Comparison of ENCODE assay signal across 1 cellular context in the genomic region with DNA sequence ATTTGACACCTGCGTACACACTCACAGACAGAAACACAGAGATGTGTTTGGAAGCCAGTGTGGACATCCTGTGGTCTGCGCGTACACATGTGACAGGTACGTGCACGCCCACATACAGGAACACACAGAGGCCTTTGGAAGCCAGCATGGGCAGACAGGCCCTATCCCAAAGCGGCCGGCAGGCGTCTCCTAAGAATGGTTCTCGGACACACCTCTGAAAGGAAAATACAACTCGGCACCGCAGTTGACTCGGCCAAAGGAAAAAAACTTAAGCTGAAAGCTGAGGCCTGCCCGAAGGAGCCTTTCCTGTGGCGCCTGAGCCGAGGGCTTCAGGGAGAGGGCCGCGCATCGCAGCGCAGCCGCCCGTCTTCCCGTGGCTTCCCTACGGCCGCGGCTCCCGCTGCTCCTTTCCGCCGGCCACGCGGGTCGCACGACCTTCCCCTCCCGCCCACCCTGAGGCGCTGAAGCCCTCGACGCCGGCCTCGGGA.
TF ChIP-seq lines count a peak whose summit lies in the region.

No MANE protein-coding gene starts in this region.

TF ChIP-seq in HepG2, 621 proteins besides CTCF, POLR2A, EP300 and RAD21 (continued from another document and continues in another):
- no peak for TF ChIP-seq TAF1 (CRISPR knock-in tag; IDR thresholded peaks at IDR 0.05)
- no peak for TF ChIP-seq ATRX (CRISPR knock-in tag; IDR thresholded peaks at IDR 0.05; ENCODE audit: borderline replicate concordance)
- no peak for TF ChIP-seq ZFP91 (CRISPR knock-in tag; IDR thresholded peaks at IDR 0.05; ENCODE audit: borderline replicate concordance)
- no peak for TF ChIP-seq SRSF9 (IDR thresholded peaks at IDR 0.05; ENCODE audit: borderline replicate concordance, insufficient read depth, low read depth, low read length, poor library complexity, severe bottlenecking)
- no peak for TF ChIP-seq CHCHD3 (CRISPR knock-in tag; IDR thresholded peaks at IDR 0.05)
- no peak for TF ChIP-seq TCF7 (IDR thresholded peaks at IDR 0.05; ENCODE audit: low read depth)
- TF ChIP-seq PAWR (CRISPR knock-in tag; IDR thresholded peaks at IDR 0.05; ENCODE audit: borderline replicate concordance) = no peak
- peak; percentile 40; the same call in 1 of the 2 replicates for TF ChIP-seq ZSCAN31 (CRISPR knock-in tag; IDR thresholded peaks at IDR 0.05; ENCODE audit: low read depth)
- TF ChIP-seq PHF5A (CRISPR knock-in tag; IDR thresholded peaks at IDR 0.05; ENCODE audit: low read depth, unreplicated experiment) = no peak
- TF ChIP-seq RBAK (CRISPR knock-in tag; IDR thresholded peaks at IDR 0.05) = no peak
- peak; percentile 65 for TF ChIP-seq BHLHE40 (IDR thresholded peaks at IDR 0.05; ENCODE audit: low read length)
- TF ChIP-seq HOXA5 (CRISPR knock-in tag; IDR thresholded peaks at IDR 0.05) = no peak
- TF ChIP-seq ZNF556 (CRISPR knock-in tag; IDR thresholded peaks at IDR 0.05; ENCODE audit: borderline replicate concordance) = no peak
- TF ChIP-seq TARDBP (CRISPR knock-in tag; IDR thresholded peaks at IDR 0.05) = no peak
- TF ChIP-seq ZNF781 (CRISPR knock-in tag; IDR thresholded peaks at IDR 0.05; ENCODE audit: borderline replicate concordance, not compliant biosample characterization) = no peak
- TF ChIP-seq ZNF609 (CRISPR knock-in tag; IDR thresholded peaks at IDR 0.05; ENCODE audit: borderline replicate concordance) = no peak
- TF ChIP-seq, protein P1, sequence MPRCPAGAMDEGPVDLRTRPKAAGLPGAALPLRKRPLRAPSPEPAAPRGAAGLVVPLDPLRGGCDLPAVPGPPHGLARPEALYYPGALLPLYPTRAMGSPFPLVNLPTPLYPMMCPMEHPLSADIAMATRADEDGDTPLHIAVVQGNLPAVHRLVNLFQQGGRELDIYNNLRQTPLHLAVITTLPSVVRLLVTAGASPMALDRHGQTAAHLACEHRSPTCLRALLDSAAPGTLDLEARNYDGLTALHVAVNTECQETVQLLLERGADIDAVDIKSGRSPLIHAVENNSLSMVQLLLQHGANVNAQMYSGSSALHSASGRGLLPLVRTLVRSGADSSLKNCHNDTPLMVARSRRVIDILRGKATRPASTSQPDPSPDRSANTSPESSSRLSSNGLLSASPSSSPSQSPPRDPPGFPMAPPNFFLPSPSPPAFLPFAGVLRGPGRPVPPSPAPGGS (CRISPR knock-in tag; IDR thresholded peaks at IDR 0.05) = no peak
- TF ChIP-seq ZSCAN9 (CRISPR knock-in tag; IDR thresholded peaks at IDR 0.05; ENCODE audit: borderline replicate concordance) = no peak
- TF ChIP-seq TGIF2 (CRISPR knock-in tag; IDR thresholded peaks at IDR 0.05) = peak; percentile 34; the same call in 1 of the 2 replicates
- TF ChIP-seq ZNF33A (CRISPR knock-in tag; IDR thresholded peaks at IDR 0.05; ENCODE audit: borderline replicate concordance) = no peak
- no peak for TF ChIP-seq ZNF75D (CRISPR knock-in tag; IDR thresholded peaks at IDR 0.05; ENCODE audit: borderline replicate concordance)
- 0 out of 2 replicates have a peak, but pooled peaks have one; percentile 26 for TF ChIP-seq YEATS2 (CRISPR knock-in tag; IDR thresholded peaks at IDR 0.05; ENCODE audit: borderline replicate concordance)
- TF ChIP-seq ZNF746 (CRISPR knock-in tag; IDR thresholded peaks at IDR 0.05) = no peak
- TF ChIP-seq PTBP1 (IDR thresholded peaks at IDR 0.05; ENCODE audit: low read depth, low read length, poor library complexity, severe bottlenecking) = no peak
- TF ChIP-seq ZNF354B (CRISPR knock-in tag; IDR thresholded peaks at IDR 0.05) = no peak
- no peak for TF ChIP-seq ZNF576 (CRISPR knock-in tag; IDR thresholded peaks at IDR 0.05)
- TF ChIP-seq, protein P2, sequence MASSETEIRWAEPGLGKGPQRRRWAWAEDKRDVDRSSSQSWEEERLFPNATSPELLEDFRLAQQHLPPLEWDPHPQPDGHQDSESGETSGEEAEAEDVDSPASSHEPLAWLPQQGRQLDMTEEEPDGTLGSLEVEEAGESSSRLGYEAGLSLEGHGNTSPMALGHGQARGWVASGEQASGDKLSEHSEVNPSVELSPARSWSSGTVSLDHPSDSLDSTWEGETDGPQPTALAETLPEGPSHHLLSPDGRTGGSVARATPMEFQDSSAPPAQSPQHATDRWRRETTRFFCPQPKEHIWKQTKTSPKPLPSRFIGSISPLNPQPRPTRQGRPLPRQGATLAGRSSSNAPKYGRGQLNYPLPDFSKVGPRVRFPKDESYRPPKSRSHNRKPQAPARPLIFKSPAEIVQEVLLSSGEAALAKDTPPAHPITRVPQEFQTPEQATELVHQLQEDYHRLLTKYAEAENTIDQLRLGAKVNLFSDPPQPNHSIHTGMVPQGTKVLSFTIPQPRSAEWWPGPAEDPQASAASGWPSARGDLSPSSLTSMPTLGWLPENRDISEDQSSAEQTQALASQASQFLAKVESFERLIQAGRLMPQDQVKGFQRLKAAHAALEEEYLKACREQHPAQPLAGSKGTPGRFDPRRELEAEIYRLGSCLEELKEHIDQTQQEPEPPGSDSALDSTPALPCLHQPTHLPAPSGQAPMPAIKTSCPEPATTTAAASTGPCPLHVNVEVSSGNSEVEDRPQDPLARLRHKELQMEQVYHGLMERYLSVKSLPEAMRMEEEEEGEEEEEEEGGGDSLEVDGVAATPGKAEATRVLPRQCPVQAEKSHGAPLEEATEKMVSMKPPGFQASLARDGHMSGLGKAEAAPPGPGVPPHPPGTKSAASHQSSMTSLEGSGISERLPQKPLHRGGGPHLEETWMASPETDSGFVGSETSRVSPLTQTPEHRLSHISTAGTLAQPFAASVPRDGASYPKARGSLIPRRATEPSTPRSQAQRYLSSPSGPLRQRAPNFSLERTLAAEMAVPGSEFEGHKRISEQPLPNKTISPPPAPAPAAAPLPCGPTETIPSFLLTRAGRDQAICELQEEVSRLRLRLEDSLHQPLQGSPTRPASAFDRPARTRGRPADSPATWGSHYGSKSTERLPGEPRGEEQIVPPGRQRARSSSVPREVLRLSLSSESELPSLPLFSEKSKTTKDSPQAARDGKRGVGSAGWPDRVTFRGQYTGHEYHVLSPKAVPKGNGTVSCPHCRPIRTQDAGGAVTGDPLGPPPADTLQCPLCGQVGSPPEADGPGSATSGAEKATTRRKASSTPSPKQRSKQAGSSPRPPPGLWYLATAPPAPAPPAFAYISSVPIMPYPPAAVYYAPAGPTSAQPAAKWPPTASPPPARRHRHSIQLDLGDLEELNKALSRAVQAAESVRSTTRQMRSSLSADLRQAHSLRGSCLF (CRISPR knock-in tag; IDR thresholded peaks at IDR 0.05; ENCODE audit: borderline replicate concordance) = no peak
- no peak for TF ChIP-seq ZNF512 (CRISPR knock-in tag; IDR thresholded peaks at IDR 0.05)
- no peak for TF ChIP-seq ZNF788 (CRISPR knock-in tag; IDR thresholded peaks at IDR 0.05; ENCODE audit: borderline replicate concordance)
- no peak for TF ChIP-seq FOXP1 (IDR thresholded peaks at IDR 0.05)
- no peak for TF ChIP-seq FOXP1 (CRISPR knock-in tag; IDR thresholded peaks at IDR 0.05)
- no peak for TF ChIP-seq ZSCAN21 (CRISPR knock-in tag; IDR thresholded peaks at IDR 0.05; ENCODE audit: borderline replicate concordance)
- TF ChIP-seq, protein P3, sequence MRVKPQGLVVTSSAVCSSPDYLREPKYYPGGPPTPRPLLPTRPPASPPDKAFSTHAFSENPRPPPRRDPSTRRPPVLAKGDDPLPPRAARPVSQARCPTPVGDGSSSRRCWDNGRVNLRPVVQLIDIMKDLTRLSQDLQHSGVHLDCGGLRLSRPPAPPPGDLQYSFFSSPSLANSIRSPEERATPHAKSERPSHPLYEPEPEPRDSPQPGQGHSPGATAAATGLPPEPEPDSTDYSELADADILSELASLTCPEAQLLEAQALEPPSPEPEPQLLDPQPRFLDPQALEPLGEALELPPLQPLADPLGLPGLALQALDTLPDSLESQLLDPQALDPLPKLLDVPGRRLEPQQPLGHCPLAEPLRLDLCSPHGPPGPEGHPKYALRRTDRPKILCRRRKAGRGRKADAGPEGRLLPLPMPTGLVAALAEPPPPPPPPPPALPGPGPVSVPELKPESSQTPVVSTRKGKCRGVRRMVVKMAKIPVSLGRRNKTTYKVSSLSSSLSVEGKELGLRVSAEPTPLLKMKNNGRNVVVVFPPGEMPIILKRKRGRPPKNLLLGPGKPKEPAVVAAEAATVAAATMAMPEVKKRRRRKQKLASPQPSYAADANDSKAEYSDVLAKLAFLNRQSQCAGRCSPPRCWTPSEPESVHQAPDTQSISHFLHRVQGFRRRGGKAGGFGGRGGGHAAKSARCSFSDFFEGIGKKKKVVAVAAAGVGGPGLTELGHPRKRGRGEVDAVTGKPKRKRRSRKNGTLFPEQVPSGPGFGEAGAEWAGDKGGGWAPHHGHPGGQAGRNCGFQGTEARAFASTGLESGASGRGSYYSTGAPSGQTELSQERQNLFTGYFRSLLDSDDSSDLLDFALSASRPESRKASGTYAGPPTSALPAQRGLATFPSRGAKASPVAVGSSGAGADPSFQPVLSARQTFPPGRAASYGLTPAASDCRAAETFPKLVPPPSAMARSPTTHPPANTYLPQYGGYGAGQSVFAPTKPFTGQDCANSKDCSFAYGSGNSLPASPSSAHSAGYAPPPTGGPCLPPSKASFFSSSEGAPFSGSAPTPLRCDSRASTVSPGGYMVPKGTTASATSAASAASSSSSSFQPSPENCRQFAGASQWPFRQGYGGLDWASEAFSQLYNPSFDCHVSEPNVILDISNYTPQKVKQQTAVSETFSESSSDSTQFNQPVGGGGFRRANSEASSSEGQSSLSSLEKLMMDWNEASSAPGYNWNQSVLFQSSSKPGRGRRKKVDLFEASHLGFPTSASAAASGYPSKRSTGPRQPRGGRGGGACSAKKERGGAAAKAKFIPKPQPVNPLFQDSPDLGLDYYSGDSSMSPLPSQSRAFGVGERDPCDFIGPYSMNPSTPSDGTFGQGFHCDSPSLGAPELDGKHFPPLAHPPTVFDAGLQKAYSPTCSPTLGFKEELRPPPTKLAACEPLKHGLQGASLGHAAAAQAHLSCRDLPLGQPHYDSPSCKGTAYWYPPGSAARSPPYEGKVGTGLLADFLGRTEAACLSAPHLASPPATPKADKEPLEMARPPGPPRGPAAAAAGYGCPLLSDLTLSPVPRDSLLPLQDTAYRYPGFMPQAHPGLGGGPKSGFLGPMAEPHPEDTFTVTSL (CRISPR knock-in tag; IDR thresholded peaks at IDR 0.05; ENCODE audit: borderline replicate concordance) = no peak
- TF ChIP-seq DNMT1 (CRISPR knock-in tag; IDR thresholded peaks at IDR 0.05) = no peak
- TF ChIP-seq CBFB (CRISPR knock-in tag; IDR thresholded peaks at IDR 0.05) = no peak
